Comparison of ENCODE assay signal across 10 cellular contexts in the genomic region with DNA sequence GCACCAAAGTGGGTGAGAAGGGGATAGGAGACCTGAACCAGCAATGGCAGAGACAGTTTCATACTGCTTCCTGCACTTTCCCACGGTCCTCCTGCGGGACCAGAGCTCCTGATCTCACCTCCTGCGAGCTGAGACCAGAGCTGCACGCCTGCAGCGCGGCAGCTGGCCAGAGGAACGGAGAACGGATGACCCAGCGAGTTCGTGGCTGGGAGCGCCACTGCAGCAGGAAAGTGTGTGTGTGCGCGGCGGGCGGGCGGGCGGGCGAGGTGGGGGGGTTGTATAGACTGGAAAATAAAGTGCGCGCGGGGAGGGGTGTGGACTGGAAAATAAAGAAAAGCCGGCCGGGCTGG. TPM values are rescaled to one million over a fixed set of nuclear protein-coding genes. Genes with fewer than 3 reads are reported as not detected.
DNase-seq lines count a peak whose midpoint lies in the region; ATAC-seq and TF ChIP-seq lines count a peak whose summit lies in the region.
"Had no signal": no experiment of that assay in that cellular context is flagged by ENCODE, and none has a peak within 500 bp of the region (broad histone marks: within the 10 kb centered on the region; RNA-seq: fewer than 3 reads in every experiment).

No MANE protein-coding gene starts in this region.

- peaks cover 7% of the 10 kb centered on the region for H3K4me1 Mint-ChIP-seq in CD14-positive monocyte

- H3K27me3 ChIP-seq in HUES48 (ENCODE audit: control insufficient read depth, insufficient read depth, low read length) (peaks cover 23% of the 10 kb centered on the region), esophagus muscularis mucosa (peaks cover 0 to 15% (median 6%) of the 10 kb centered on the region in 4 donors), neural cell (ENCODE audit: insufficient read depth, low read depth, low read length) (peaks cover 22% of the 10 kb centered on the region)

- no peak overlapping the region for H2AFZ ChIP-seq in neural cell (ENCODE audit: low read depth, low read length)

- TF ChIP-seq EP300 in esophagus muscularis mucosa (IDR thresholded peaks at IDR 0.05) = no peak
- TF ChIP-seq EP300 in neural cell (conservative IDR thresholded peaks at IDR 0.05; ENCODE audit: poor library complexity, severe bottlenecking) = no peak

- TF ChIP-seq CTCF in CD14-positive monocyte (IDR thresholded peaks at IDR 0.05) = no peak
- TF ChIP-seq CTCF in esophagus muscularis mucosa (IDR thresholded peaks at IDR 0.05) = no peak
- TF ChIP-seq CTCF in neural cell (IDR thresholded peaks at IDR 0.05; ENCODE audit: poor library complexity, severe bottlenecking) = no peak

- no peak overlapping the region for H3K27ac Mint-ChIP-seq in CD14-positive monocyte
- H3K27ac Mint-ChIP-seq: activated naive CD4-positive, alpha-beta T cell treated with anti-CD3 and anti-CD28 coated beads, Interleukin-2, amount 50 U/mL, for 24 hours had no signal

- H4K20me1 ChIP-seq in neural cell (ENCODE audit: insufficient read depth) = no peaks in the 10 kb centered on the region

- no peak for TF ChIP-seq RAD21 in neural cell (conservative IDR thresholded peaks at IDR 0.05)

- H3K9ac ChIP-seq in HUES48 (ENCODE audit: low read depth, low read length) (no peak overlapping the region), neural cell (ENCODE audit: low read length) (no peak overlapping the region)

- TF ChIP-seq POLR2A in esophagus muscularis mucosa (IDR thresholded peaks at IDR 0.05; ENCODE audit: low read depth) = no peak

- H3K36me3 ChIP-seq in HUES48 (ENCODE audit: control insufficient read depth, insufficient read depth, low read length) (no peaks in the 10 kb centered on the region), esophagus muscularis mucosa (no peaks in the 10 kb centered on the region), neural cell (ENCODE audit: insufficient read depth, low read length) (no peaks in the 10 kb centered on the region)

- H3K4me3 ChIP-seq in HUES48 (ENCODE audit: low read depth, low read length) (peak overlapping the region; percentile 58; the same call in 1 of the 2 replicates), esophagus muscularis mucosa (peak overlapping the region; percentile 40 to 53 (median 42)), neural cell (ENCODE audit: low read length) (peak overlapping the region; percentile 59)
- H3K4me3 ChIP-seq: mucosa of descending colon had no signal

- peaks cover 0 to 7% (median 1%) of the 10 kb centered on the region in 7 donors for H3K9me3 Mint-ChIP-seq in CD14-positive monocyte

- no peak for ATAC-seq in GM19324 (IDR thresholded peaks at IDR 0.05; ENCODE audit: low FRiP score, unreplicated experiment)

- no peaks in the 10 kb centered on the region for H3F3A ChIP-seq in neural cell (ENCODE audit: insufficient read depth, low read length, poor library complexity, severe bottlenecking)

- peak overlapping the region; percentile 31 to 76 for H3K4me3 Mint-ChIP-seq in CD14-positive monocyte
- H3K4me3 Mint-ChIP-seq: activated naive CD4-positive, alpha-beta T cell treated with anti-CD3 and anti-CD28 coated beads, Interleukin-2, amount 50 U/mL, for 24 hours had no signal

- H3K36me3 Mint-ChIP-seq in CD14-positive monocyte = peaks cover 0 to 2% of the 10 kb centered on the region in 2 donors

- H3K27me3 Mint-ChIP-seq in CD14-positive monocyte (ENCODE audit: low read depth in 3 of 3) = peaks cover 23 to 46% (median 30%) of the 10 kb centered on the region in 3 donors

- H3K9me3 ChIP-seq in HUES48 (ENCODE audit: control insufficient read depth, insufficient read depth, low read length) (no peaks in the 10 kb centered on the region), esophagus muscularis mucosa (no peaks in the 10 kb centered on the region), neural cell (ENCODE audit: low read length) (no peaks in the 10 kb centered on the region)
- H3K9me3 ChIP-seq: mucosa of descending colon had no signal

- no peaks in the 10 kb centered on the region for H3K9me2 ChIP-seq in neural cell (ENCODE audit: insufficient read depth, low read length)

- H3K27ac ChIP-seq in HUES48 (ENCODE audit: low read depth, low read length) = no peak overlapping the region
- H3K27ac ChIP-seq in esophagus muscularis mucosa (replicated peaks in 1 of 4) = no peak overlapping the region
- no peak overlapping the region for H3K27ac ChIP-seq in neural cell (ENCODE audit: low read length)

- 37% methylated on average over 23 of the region's 23 CpGs for WGBS in esophagus muscularis mucosa

- no peak overlapping the region for H3K4me2 ChIP-seq in neural cell (ENCODE audit: low read length)

- intact Hi-C loops in CD14-positive monocyte (cut with micrococcal nuclease) = no loop called here
- intact Hi-C loops in esophagus muscularis mucosa (cut with DNase I) = no loop called here

- DNase-seq in CD14-positive monocyte (ENCODE audit: low spot score) (no peak), esophagus muscularis mucosa (ENCODE audit: extremely low spot score) (no peak), medulla oblongata (ENCODE audit: extremely low spot score) (no peak), T1000 (lab: John Stamatoyannopoulos, UW) (no peak)
- no peak for DNase-seq in stimulated activated CD4-positive, alpha-beta T cell treated with anti-CD3 and anti-CD28 coated beads, Interleukin-1b, Interleukin-23, amount 100 ng/mL, for 48 hours

- no peaks in the 10 kb centered on the region for H3K79me2 ChIP-seq in neural cell (replicated peaks; ENCODE audit: insufficient read depth, low read length)

- H3K4me1 ChIP-seq in HUES48 (ENCODE audit: control insufficient read depth, insufficient read depth, low read length) (0 out of 2 replicates have a peak, but pooled peaks cover 5% of the 10 kb centered on the region), esophagus muscularis mucosa (peaks cover 0 to 14% (median 11%) of the 10 kb centered on the region in 4 donors)

TF ChIP-seq in neural cell, 6 proteins besides CTCF, POLR2A, EP300 and RAD21:
- TF ChIP-seq, protein P1, sequence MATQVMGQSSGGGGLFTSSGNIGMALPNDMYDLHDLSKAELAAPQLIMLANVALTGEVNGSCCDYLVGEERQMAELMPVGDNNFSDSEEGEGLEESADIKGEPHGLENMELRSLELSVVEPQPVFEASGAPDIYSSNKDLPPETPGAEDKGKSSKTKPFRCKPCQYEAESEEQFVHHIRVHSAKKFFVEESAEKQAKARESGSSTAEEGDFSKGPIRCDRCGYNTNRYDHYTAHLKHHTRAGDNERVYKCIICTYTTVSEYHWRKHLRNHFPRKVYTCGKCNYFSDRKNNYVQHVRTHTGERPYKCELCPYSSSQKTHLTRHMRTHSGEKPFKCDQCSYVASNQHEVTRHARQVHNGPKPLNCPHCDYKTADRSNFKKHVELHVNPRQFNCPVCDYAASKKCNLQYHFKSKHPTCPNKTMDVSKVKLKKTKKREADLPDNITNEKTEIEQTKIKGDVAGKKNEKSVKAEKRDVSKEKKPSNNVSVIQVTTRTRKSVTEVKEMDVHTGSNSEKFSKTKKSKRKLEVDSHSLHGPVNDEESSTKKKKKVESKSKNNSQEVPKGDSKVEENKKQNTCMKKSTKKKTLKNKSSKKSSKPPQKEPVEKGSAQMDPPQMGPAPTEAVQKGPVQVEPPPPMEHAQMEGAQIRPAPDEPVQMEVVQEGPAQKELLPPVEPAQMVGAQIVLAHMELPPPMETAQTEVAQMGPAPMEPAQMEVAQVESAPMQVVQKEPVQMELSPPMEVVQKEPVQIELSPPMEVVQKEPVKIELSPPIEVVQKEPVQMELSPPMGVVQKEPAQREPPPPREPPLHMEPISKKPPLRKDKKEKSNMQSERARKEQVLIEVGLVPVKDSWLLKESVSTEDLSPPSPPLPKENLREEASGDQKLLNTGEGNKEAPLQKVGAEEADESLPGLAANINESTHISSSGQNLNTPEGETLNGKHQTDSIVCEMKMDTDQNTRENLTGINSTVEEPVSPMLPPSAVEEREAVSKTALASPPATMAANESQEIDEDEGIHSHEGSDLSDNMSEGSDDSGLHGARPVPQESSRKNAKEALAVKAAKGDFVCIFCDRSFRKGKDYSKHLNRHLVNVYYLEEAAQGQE (IDR thresholded peaks at IDR 0.05; ENCODE audit: borderline replicate concordance) = no peak
- TF ChIP-seq EZH2 (IDR thresholded peaks at IDR 0.05; ENCODE audit: borderline replicate concordance, insufficient read depth, low read length, poor library complexity, severe bottlenecking) = no peak
- TF ChIP-seq MXI1 (conservative IDR thresholded peaks at IDR 0.05; ENCODE audit: poor library complexity, severe bottlenecking) = no peak
- TF ChIP-seq TAF1 (IDR thresholded peaks at IDR 0.05; ENCODE audit: low read depth) = no peak
- TF ChIP-seq SMC3 (conservative IDR thresholded peaks at IDR 0.05; ENCODE audit: poor library complexity) = no peak
- no peak for TF ChIP-seq POLR2AphosphoS5 (IDR thresholded peaks at IDR 0.05)

RNA-seq across cellular contexts. Expression of a gene that starts 16.5 kb away (rescaled TPM):
- polyA plus RNA-seq in CD14-positive monocyte (not detected), neural cell (11.1 and 16.0 TPM in 2 replicates)
- under 1 TPM in 3 of 4 donors, not detected in 1; 0.33 to 0.83 (median 0.39) TPM for total RNA-seq in esophagus muscularis mucosa
- polyA minus RNA-seq in neural cell = 12.9 and 16.3 TPM in 2 replicates

Comparison
In these comparisons a context has a peak if more than half of its experiments do, and no peak if none do; other contexts are left out.
1. RNA of a gene that starts 16.5 kb away (polyA plus RNA-seq): 11.1 to 16.0 TPM in neural cell; not detected in CD14-positive monocyte; every median in the first group is over 10 times any median in the second.
2. Peak in every context shown above with its lines, with median percentiles within 50 percentile points of each other: H3K4me3 ChIP-seq.